In genomic region chr1:155715056-155715455, GRCh38 we compare ENCODE assay signal across 3 cellular contexts.
TF ChIP-seq lines count a peak whose summit lies in the region.

No MANE protein-coding gene starts in this region.

TF ChIP-seq in HEK293, 187 proteins besides CTCF, POLR2A, EP300 and RAD21:
- peak; percentile 69; the same call in 1 of the 2 replicates for TF ChIP-seq ZNF121 (tag by site-specific recombination; IDR thresholded peaks at IDR 0.05)

TF ChIP-seq in WTC11, 78 proteins besides CTCF, POLR2A, EP300 and RAD21:
- TF ChIP-seq ZNF121 (CRISPR knock-in tag; IDR thresholded peaks at IDR 0.05), result peak; percentile 61; the same call in 1 of the 2 replicates

TF ChIP-seq in HepG2, 621 proteins besides CTCF, POLR2A, EP300 and RAD21:
- 0 out of 2 replicates have a peak, but pooled peaks have one; percentile 31 for TF ChIP-seq ZNF121 (CRISPR knock-in tag; IDR thresholded peaks at IDR 0.05)
TF ChIP-seq in HepG2: peak in this region for 1; not testable (repeated sequence) for 620.
